Comparison of ENCODE assay signal across 1 cellular context in the genomic region with DNA sequence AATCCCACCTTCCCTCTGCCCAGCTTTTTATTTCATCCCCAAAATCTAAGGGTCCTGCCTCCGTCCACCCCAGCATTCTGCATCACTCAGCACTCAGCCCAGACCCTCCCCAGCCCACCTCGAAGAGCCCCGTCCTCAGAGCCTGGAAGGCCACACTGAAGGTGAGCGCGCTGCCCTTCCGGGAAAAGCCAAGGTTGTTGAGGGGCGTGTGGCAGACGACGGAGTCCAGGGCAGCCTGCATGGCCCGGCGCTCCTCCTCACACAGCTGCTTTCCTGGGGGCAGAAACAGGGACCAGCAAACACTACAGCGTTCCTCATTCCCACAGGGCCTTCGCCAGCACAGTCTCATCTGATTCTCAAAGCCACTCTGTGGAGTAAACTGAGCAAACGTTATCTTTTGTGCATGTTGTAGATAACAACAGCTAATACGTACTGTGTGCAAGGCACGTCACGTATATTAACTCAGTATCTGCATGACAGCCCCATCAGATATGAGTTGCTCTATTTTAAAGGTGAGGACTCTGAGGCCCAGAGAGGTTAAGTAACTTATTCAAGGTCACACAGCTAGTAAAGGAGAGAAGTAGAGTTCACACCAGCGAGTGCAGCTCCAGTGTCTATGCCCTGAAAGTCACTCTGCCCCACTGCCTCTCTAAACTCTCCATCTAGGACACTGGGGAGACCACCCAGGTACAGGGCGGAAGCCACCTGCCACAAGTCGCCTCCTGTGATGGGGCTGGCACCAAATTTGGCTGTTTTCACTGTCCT.
TF ChIP-seq lines count a peak whose summit lies in the region.

No MANE protein-coding gene starts in this region.

TF ChIP-seq in H1, 55 proteins besides CTCF, POLR2A, EP300 and RAD21:
- TF ChIP-seq KDM1A (IDR thresholded peaks at IDR 0.05; ENCODE audit: borderline replicate concordance, low read length) (peak; percentile 60; the same call in 1 of the 2 replicates), RFX5 (IDR thresholded peaks at IDR 0.05; ENCODE audit: borderline replicate concordance, low read depth, low read length) (no peak), TAF7 (optimal IDR thresholded peaks at IDR 0.05; ENCODE audit: borderline replicate concordance, low read depth, low read length) (no peak), BCL11A (IDR thresholded peaks at IDR 0.05; ENCODE audit: low read depth in 2 of 2, low read length in 2 of 2) (no peak), SP1 (IDR thresholded peaks at IDR 0.05; ENCODE audit: low read depth, low read length) (no peak)
- TF ChIP-seq, protein P1, sequence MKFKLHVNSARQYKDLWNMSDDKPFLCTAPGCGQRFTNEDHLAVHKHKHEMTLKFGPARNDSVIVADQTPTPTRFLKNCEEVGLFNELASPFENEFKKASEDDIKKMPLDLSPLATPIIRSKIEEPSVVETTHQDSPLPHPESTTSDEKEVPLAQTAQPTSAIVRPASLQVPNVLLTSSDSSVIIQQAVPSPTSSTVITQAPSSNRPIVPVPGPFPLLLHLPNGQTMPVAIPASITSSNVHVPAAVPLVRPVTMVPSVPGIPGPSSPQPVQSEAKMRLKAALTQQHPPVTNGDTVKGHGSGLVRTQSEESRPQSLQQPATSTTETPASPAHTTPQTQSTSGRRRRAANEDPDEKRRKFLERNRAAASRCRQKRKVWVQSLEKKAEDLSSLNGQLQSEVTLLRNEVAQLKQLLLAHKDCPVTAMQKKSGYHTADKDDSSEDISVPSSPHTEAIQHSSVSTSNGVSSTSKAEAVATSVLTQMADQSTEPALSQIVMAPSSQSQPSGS (IDR thresholded peaks at IDR 0.05; ENCODE audit: low read length): no peak
- TF ChIP-seq, protein P2, sequence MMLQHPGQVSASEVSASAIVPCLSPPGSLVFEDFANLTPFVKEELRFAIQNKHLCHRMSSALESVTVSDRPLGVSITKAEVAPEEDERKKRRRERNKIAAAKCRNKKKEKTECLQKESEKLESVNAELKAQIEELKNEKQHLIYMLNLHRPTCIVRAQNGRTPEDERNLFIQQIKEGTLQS (IDR thresholded peaks at IDR 0.05; ENCODE audit: insufficient read depth, low read depth, low read length): no peak
